ENCODE assay signal across 20 cellular contexts in genomic region chr11:74013141-74013540, GRCh38.
"Had no signal": no experiment of that assay in that cellular context is flagged by ENCODE, and none has a peak within 500 bp of the region (broad histone marks: within the 10 kb centered on the region; RNA-seq: fewer than 3 reads in every experiment).

No MANE protein-coding gene starts in this region.

- H3K27ac ChIP-seq: coronary artery, epithelial cell of prostate, upper lobe of right lung, VCaP had no signal

- H3K9me3 Mint-ChIP-seq: activated naive CD4-positive, alpha-beta T cell treated with anti-CD3 and anti-CD28 coated beads, Interleukin-2, amount 10 ng/mL, durations not matched to agents 7 days and 5 days; activated T-cell treated with anti-CD3 and anti-CD28 coated beads, Interleukin-2, amount 50 U/mL, for 4 hours; natural killer cell; T-helper 2 cell treated with Interferon-gamma antibody and Interleukin-4, amounts not matched to agents 5 μg/mL and 100 μg/mL, for 36 hours had no signal

- H3K27ac Mint-ChIP-seq: progenitor cell of endocrine pancreas had no signal

- H3K4me3 Mint-ChIP-seq: activated naive CD4-positive, alpha-beta T cell treated with anti-CD3 and anti-CD28 coated beads, Interleukin-2, amount 10 ng/mL, durations not matched to agents 7 days and 5 days; activated T-cell treated with anti-CD3 and anti-CD28 coated beads, Interleukin-2, amount 50 U/mL, for 4 hours; natural killer cell had no signal

- H3K27me3 Mint-ChIP-seq: activated naive CD4-positive, alpha-beta T cell treated with anti-CD3 and anti-CD28 coated beads, Interleukin-2, amount 10 ng/mL, durations not matched to agents 7 days and 5 days; progenitor cell of endocrine pancreas had no signal

- H3K36me3 Mint-ChIP-seq: natural killer cell had no signal

- ATAC-seq: activated T-cell treated with anti-CD3 and anti-CD28 coated beads, Interleukin-2, amount 50 U/mL, for 4 hours; left colon; natural killer cell; upper lobe of right lung had no signal

- DNase-seq: activated CD4-positive, CD25-positive, alpha-beta regulatory T cell treated with anti-CD3 and anti-CD28 coated beads, Interleukin-2, amount 50 U/mL, for 72 hours; activated CD8-positive, alpha-beta memory T cell treated with anti-CD3 and anti-CD28 coated beads, Interleukin-2, amount 50 U/mL, for 4 hours; activated effector memory CD4-positive, alpha-beta T cell treated with anti-CD3 and anti-CD28 coated beads, Interleukin-2, amount 50 U/mL, for 16 hours; activated naive CD4-positive, alpha-beta T cell treated with anti-CD3 and anti-CD28 coated beads, Interleukin-2, amount 10 ng/mL, durations not matched to agents 7 days and 5 days; activated T-cell treated with anti-CD3 and anti-CD28 coated beads, Interleukin-2, amount 50 U/mL, for 4 hours; amygdala; cerebellar nuclear complex; left colon; mesendoderm; natural killer cell; retina; stimulated activated CD4-positive, alpha-beta T cell treated with anti-CD3 and anti-CD28 coated beads, Interleukin-2, amount 100 ng/mL, for 48 hours; stimulated activated naive CD4-positive, alpha-beta T cell treated with Interleukin-2 at 50 U/mL for 16 hours; SW 1271; upper lobe of right lung had no signal
